Comparison of ENCODE assay signal across 9 cellular contexts in genomic region chr17:82031885-82032627, GRCh38. TPM values are rescaled to one million over a fixed set of nuclear protein-coding genes. Genes with fewer than 3 reads are reported as not detected.
DNase-seq lines count a peak whose midpoint lies in the region; ATAC-seq and TF ChIP-seq lines count a peak whose summit lies in the region.
"Had no signal": no experiment of that assay in that cellular context is flagged by ENCODE, and none has a peak within 500 bp of the region (broad histone marks: within the 10 kb centered on the region; RNA-seq: fewer than 3 reads in every experiment).

No MANE protein-coding gene starts in this region.

- H3K9ac ChIP-seq in Karpas-422 (ENCODE audit: low read length) = no peak overlapping the region

- 13 to 80% (median 20%) methylated on average over 1 to 59 of the region's 59 CpGs for WGBS in spleen, 5 donors

- peaks cover 10% of the 10 kb centered on the region for H3K79me2 ChIP-seq in Karpas-422 (ENCODE audit: low read length)

- no peak for TF ChIP-seq CTCF in fibroblast of pulmonary artery (IDR thresholded peaks at IDR 0.05; ENCODE audit: low read length, missing control alignments)
- TF ChIP-seq CTCF in spleen (IDR thresholded peaks at IDR 0.05 in 8 of 11, conservative IDR thresholded peaks at IDR 0.05 in 3 of 11) = no peak

- no peak for ATAC-seq in GM21786 (IDR thresholded peaks at IDR 0.05; ENCODE audit: unreplicated experiment)

- 0 out of 2 replicates have a peak, but pooled peaks cover 6% of the 10 kb centered on the region for H4K20me1 ChIP-seq in Karpas-422 (ENCODE audit: insufficient read depth, low read depth, low read length)

- H3K4me3 ChIP-seq in Karpas-422 (ENCODE audit: low read length) (no peak overlapping the region), fibroblast of pulmonary artery (replicated peaks; ENCODE audit: low read depth, low read length) (peak overlapping the region; percentile 50), spleen (peak overlapping the region in 5 of 8 donors; percentile 17 to 80 (median 27))

- H3K9me3 ChIP-seq in Karpas-422 (ENCODE audit: low read length) (no peaks in the 10 kb centered on the region), spleen (no peaks in the 10 kb centered on the region)
- H3K9me3 ChIP-seq: neutrophil had no signal

- H3K4me1 ChIP-seq in Karpas-422 (ENCODE audit: low read length) (peaks cover 23% of the 10 kb centered on the region), spleen (peaks cover 16 to 50% (median 36%) of the 10 kb centered on the region in 6 donors)

- no peak overlapping the region for H2AFZ ChIP-seq in Karpas-422 (ENCODE audit: low read length)

- H3K36me3 ChIP-seq in Karpas-422 (ENCODE audit: insufficient read depth, low read length) = no peaks in the 10 kb centered on the region
- H3K36me3 ChIP-seq in spleen = peaks cover 0 to 38% (median 3%) of the 10 kb centered on the region in 6 donors
- H3K36me3 ChIP-seq: neutrophil had no signal

- in situ Hi-C loops in ACHN (cut with HindIII; ENCODE audit: low pct_ligation_motif_present, low pct_unique_long_range_greater_than_20kb, low sequenced_read_pairs) = no loop called here

- H3K4me2 ChIP-seq in Karpas-422 (ENCODE audit: low read depth, low read length, poor library complexity, severe bottlenecking) = peak overlapping the region; percentile 26

- intact Hi-C loops in spleen (cut with DNase I; ENCODE audit: low total_unique reads) = loop anchor here (2.0 kb wide), 1 partner anchor 123 kb away; no protein-coding TSS in a partner anchor

- DNase-seq in DMS153 (lab: John Stamatoyannopoulos, UW) = peak; percentile 13
- peak; percentile 76 for DNase-seq in Karpas-422
- DNase-seq in activated CD4-positive, alpha-beta T cell treated with anti-CD3 and anti-CD28 coated beads, Interleukin-2, amount 50 U/mL, for 48 hours = peak; percentile 58 to 64
- no peak for DNase-seq in fibroblast of pulmonary artery (ENCODE audit: low read depth)
- no peak for DNase-seq in spleen
- no peak for DNase-seq in HPDE6-E6E7 (ENCODE audit: extremely low spot score)
- no peak for DNase-seq in ACHN

- no peaks in the 10 kb centered on the region for H3K9me2 ChIP-seq in Karpas-422 (replicated peaks; ENCODE audit: insufficient read depth, low read length)

- TF ChIP-seq POLR2A in spleen (IDR thresholded peaks at IDR 0.05) = no peak

- H3K27ac ChIP-seq in Karpas-422 (ENCODE audit: low read length) (no peak overlapping the region), spleen (no peak overlapping the region)

- H3K27me3 ChIP-seq in Karpas-422 (ENCODE audit: low read length) (no peaks in the 10 kb centered on the region), spleen (replicated peaks in 1 of 7) (peaks cover 0 to 24% (median 7%) of the 10 kb centered on the region in 7 donors)

RNA-seq across cellular contexts. Expression of gene RAC3, which starts 0.6 kb away (rescaled TPM):
- 9.6 and 9.7 TPM in 2 replicates for total RNA-seq in Karpas-422 (2014; rRNA removed; shearing (Covaris generic); ENCODE audit: low replicate concordance)
- 1 to 10 TPM in 2 of 7 donors, under 1 TPM in 3, not detected in 2; 0.60 to 1.4 (median 0.66) TPM for total RNA-seq in spleen
- polyA plus RNA-seq in spleen = 1 to 10 TPM; 1.0 to 3.4 (median 2.0) TPM

RNA-seq across cellular contexts. Expression of gene DCXR, which starts 5.4 kb away (rescaled TPM):
- 103 and 164 TPM in 2 replicates for total RNA-seq in Karpas-422 (2014; rRNA removed; shearing (Covaris generic); ENCODE audit: low replicate concordance)
- total RNA-seq in spleen = 10 to 100 TPM; 44.2 to 82.5 (median 54.9) TPM
- polyA plus RNA-seq in spleen = 10 to 100 TPM; 74.8 to 88.0 (median 87.6) TPM

RNA-seq across cellular contexts. Expression of gene LRRC45, which starts 9.0 kb away (rescaled TPM):
- 13.3 and 20.2 TPM in 2 replicates for total RNA-seq in Karpas-422 (2014; rRNA removed; shearing (Covaris generic); ENCODE audit: low replicate concordance)
- total RNA-seq in spleen = 10 to 100 TPM in 6 of 7 donors, 1 to 10 TPM in 1; 7.5 to 13.7 (median 11.5) TPM
- polyA plus RNA-seq in spleen = 10 to 100 TPM; 13.6 to 23.4 (median 20.0) TPM

RNA-seq across cellular contexts. Expression of gene CENPX, which starts 9.4 kb away (rescaled TPM):
- 51.4 and 69.3 TPM in 2 replicates for total RNA-seq in Karpas-422 (2014; rRNA removed; shearing (Covaris generic); ENCODE audit: low replicate concordance)
- 10 to 100 TPM; 25.4 to 36.0 (median 29.8) TPM for total RNA-seq in spleen
- 10 to 100 TPM; 69.4 to 91.8 (median 79.0) TPM for polyA plus RNA-seq in spleen

RNA-seq across cellular contexts. Expression of gene RFNG, which starts 19.6 kb away (rescaled TPM):
- total RNA-seq in Karpas-422 (2014; rRNA removed; shearing (Covaris generic); ENCODE audit: low replicate concordance) = 16.5 and 26.8 TPM in 2 replicates
- total RNA-seq in spleen = 10 to 100 TPM; 21.4 to 36.3 (median 26.0) TPM
- 10 to 100 TPM; 24.5 to 42.3 (median 41.5) TPM for polyA plus RNA-seq in spleen

Comparison
In these comparisons a context has a peak if more than half of its experiments do, and no peak if none do; other contexts are left out.
1. DNase-seq: peak in DMS153 (single experiment), Karpas-422 (single experiment) and activated CD4-positive, alpha-beta T cell treated with anti-CD3 and anti-CD28 coated beads, Interleukin-2, amount 50 U/mL, for 48 hours (2 of 2); none in fibroblast of pulmonary artery (single experiment), spleen (single experiment), HPDE6-E6E7 (single experiment) and ACHN (single experiment).